Comparison of ENCODE assay signal across 3 cellular contexts in the genomic region with DNA sequence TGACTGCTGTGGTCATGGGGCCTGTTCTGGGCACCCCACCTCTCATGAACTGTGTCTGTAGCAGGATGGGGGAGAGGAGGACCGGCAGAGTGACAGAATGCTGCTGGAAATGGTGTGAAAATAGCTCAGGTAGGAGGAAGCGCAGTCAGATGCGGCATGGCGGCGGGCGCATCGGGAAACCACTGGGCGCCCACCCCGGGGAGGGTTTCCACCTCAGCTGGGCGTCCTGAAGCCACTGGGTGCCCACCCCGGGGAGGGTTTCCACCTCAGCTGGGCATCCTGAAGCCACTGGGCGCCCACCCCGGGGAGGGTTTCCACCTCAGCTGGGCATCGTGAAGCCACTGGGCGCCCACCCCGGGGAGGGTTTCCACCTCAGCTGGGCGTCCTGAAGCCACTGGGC. TPM values are rescaled to one million over a fixed set of nuclear protein-coding genes. Genes with fewer than 3 reads are reported as not detected.
"Had no signal": no experiment of that assay in that cellular context is flagged by ENCODE, and none has a peak within 500 bp of the region (broad histone marks: within the 10 kb centered on the region; RNA-seq: fewer than 3 reads in every experiment).

No MANE protein-coding gene starts in this region.

RNA-seq across cellular contexts. Expression of a gene that starts 52.6 kb away (rescaled TPM):
- total RNA-seq: myocyte had no signal
- polyA plus RNA-seq: keratinocyte, mammary epithelial cell had no signal
